18 cellular contexts compared by ENCODE assay signal in genomic region chr16:82801361-82801760, GRCh38.
DNase-seq lines count a peak whose midpoint lies in the region; ATAC-seq and TF ChIP-seq lines count a peak whose summit lies in the region.
"Had no signal": no experiment of that assay in that cellular context is flagged by ENCODE, and none has a peak within 500 bp of the region (broad histone marks: within the 10 kb centered on the region; RNA-seq: fewer than 3 reads in every experiment).

No MANE protein-coding gene starts in this region.

- ATAC-seq in GM18498 (IDR thresholded peaks at IDR 0.05; ENCODE audit: unreplicated experiment) = no peak
- ATAC-seq: left lobe of liver, WTC11 had no signal

- in situ Hi-C loops in ACHN (cut with HindIII; ENCODE audit: low pct_ligation_motif_present, low pct_unique_long_range_greater_than_20kb, low sequenced_read_pairs) = no loop called here

- TF ChIP-seq POLR2A in erythroblast (IDR thresholded peaks at IDR 0.05; ENCODE audit: low read length) = no peak

- DNase-seq in activated CD4-positive, alpha-beta T cell treated with anti-CD3 and anti-CD28 coated beads for 48 hours = peak; percentile 24
- no peak for DNase-seq in activated CD4-positive, alpha-beta T cell treated with anti-CD3 and anti-CD28 coated beads for 4 hours
- DNase-seq in HCEC 1CT (peak; percentile 81), amniotic epithelial cell (ENCODE audit: low read depth) (peak; percentile 15), erythroblast (lab: John Stamatoyannopoulos, UW) (no peak), ACHN (no peak)
- peak; percentile 18 for DNase-seq in stimulated activated CD4-positive, alpha-beta T cell treated with anti-CD3 and anti-CD28 coated beads, Interleukin-1b, Interleukin-23, amount 100 ng/mL, for 48 hours
- DNase-seq: 8988T; activated gamma-delta T cell treated with Interleukin-2 at 50 U/mL for 16 hours; CD4-positive, alpha-beta memory T cell; cerebellar nuclear complex; GOT3; naive B cell; NCI-H1930; stomach had no signal

Comparison
In these comparisons a context has a peak if more than half of its experiments do, and no peak if none do; other contexts are left out.
1. DNase-seq: peak in activated CD4-positive, alpha-beta T cell treated with anti-CD3 and anti-CD28 coated beads for 48 hours (single experiment), HCEC 1CT (single experiment), amniotic epithelial cell (single experiment) and stimulated activated CD4-positive, alpha-beta T cell treated with anti-CD3 and anti-CD28 coated beads, Interleukin-1b, Interleukin-23, amount 100 ng/mL, for 48 hours (single experiment); none in activated CD4-positive, alpha-beta T cell treated with anti-CD3 and anti-CD28 coated beads for 4 hours (0 of 2), erythroblast (0 of 2) and ACHN (single experiment).